9 cellular contexts compared by ENCODE assay signal in the genomic region with DNA sequence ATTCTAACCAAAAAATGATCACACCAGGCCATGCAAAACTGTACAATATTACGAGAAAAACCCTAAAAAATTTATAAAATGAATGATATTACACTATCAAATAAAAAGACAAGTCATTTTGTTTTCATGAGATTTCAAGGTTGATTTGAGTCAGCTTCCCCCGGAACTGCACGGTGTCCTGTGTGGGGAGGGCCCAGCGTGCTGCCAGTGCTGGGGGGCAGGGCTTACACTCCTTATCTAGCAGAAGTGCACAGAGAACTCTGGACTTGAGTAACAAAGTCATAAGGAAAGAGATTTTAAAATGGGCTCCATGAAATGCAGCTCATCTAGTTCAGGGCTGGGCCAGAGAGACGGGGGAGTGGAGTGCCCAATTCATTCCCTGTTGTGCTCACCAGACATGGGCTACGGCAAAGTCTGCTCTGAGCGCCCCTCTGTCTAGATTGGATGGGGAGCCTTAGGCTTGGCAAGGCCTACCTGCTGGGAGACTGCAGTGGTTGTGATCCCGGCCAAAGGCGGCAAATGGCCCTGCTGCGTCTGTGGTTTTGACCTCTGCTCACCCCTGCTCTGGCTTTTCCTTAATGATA. TPM values are rescaled to one million over a fixed set of nuclear protein-coding genes. Genes with fewer than 3 reads are reported as not detected.
A peak's percentile ranks its signal among the peaks of the same experiment; 100 is the strongest.
DNase-seq lines count a peak whose midpoint lies in the region; ATAC-seq, FAIRE-seq and TF ChIP-seq lines count a peak whose summit lies in the region.
"Had no signal": no experiment of that assay in that cellular context is flagged by ENCODE, and none has a peak within 500 bp of the region (broad histone marks: within the 10 kb centered on the region; RNA-seq: fewer than 3 reads in every experiment).

No MANE protein-coding gene starts in this region.

- H3K4me2 ChIP-seq in H1 (ENCODE audit: insufficient read depth in 1 of 2, low read depth in 2 of 2, low read length in 2 of 2), result no peak overlapping the region
- no peak overlapping the region for H3K4me2 ChIP-seq in PC-9
- H3K4me2 ChIP-seq: A549 had no signal

- no peaks in the 10 kb centered on the region for H3K79me1 ChIP-seq in H1 (ENCODE audit: low read depth, low read length)

- no peak overlapping the region for H4K5ac ChIP-seq in H1 (ENCODE audit: insufficient read length, low read depth, low read length)

- no TSS peak for BruUV-seq in PC-9 (replicated peaks; lab: Mats Ljungman, UMichigan)

- H3K4me1 ChIP-seq in H1 (replicated peaks in 1 of 4; ENCODE audit: control insufficient read depth in 3 of 4, insufficient read depth in 4 of 4, low read length in 3 of 4), result peaks cover 4 to 22% (median 10%) of the 10 kb centered on the region in 4 experiments
- H3K4me1 ChIP-seq in spleen, result peaks cover 7 to 46% (median 29%) of the 10 kb centered on the region in 6 donors
- H3K4me1 ChIP-seq in PC-9 (replicated peaks; ENCODE audit: insufficient read depth), result peaks cover 10% of the 10 kb centered on the region; the same call in 1 of the 2 replicates
- H3K4me1 ChIP-seq: A549 had no signal

- WGBS in H1 (ENCODE audit: extremely low coverage in 1 of 2, insufficient coverage in 1 of 2, insufficient read length in 1 of 2, insufficient replicate concordance in 2 of 2, low coverage in 1 of 2, low lambda C conversion rate in 2 of 2, missing lambda C conversion rate in 1 of 2), 2 experiments, result 84% methylated on average over 10 of the region's 10 CpGs; no CpG with 5 or more reads in 1 of the 2 experiments
- 42 to 61% (median 53%) methylated on average over 10 of the region's 10 CpGs for WGBS in spleen, 5 donors

- H4K20me1 ChIP-seq in H1 (replicated peaks in 1 of 2; ENCODE audit: control insufficient read depth in 1 of 2, insufficient read depth in 2 of 2, low read length in 2 of 2) (peaks cover 0 to 2% of the 10 kb centered on the region in 2 experiments), PC-9 (ENCODE audit: insufficient read depth) (no peaks in the 10 kb centered on the region)

- H3K56ac ChIP-seq in H1 (replicated peaks; ENCODE audit: insufficient read length, low read depth, low read length), result no peak overlapping the region

- H3K23me2 ChIP-seq in H1 (ENCODE audit: low read depth, low read length), result no peaks in the 10 kb centered on the region

- H2AK5ac ChIP-seq in H1 (ENCODE audit: low read depth, low read length), result no peak overlapping the region

- H3K23ac ChIP-seq in H1 (ENCODE audit: insufficient read length), result no peak overlapping the region

- no peak overlapping the region for H3K18ac ChIP-seq in H1 (ENCODE audit: extremely low read depth, low read length)

- no peak overlapping the region for H2BK12ac ChIP-seq in H1 (ENCODE audit: low read depth, low read length)

- H2AFZ ChIP-seq in H1 (ENCODE audit: low read length), result no peak overlapping the region
- H2AFZ ChIP-seq in PC-9, result no peak overlapping the region

- H4K8ac ChIP-seq in H1 (ENCODE audit: extremely low read depth, insufficient read depth, low read length), result peak overlapping the region; percentile 64; the same call in 1 of the 2 replicates

- no peak overlapping the region for H4K91ac ChIP-seq in H1 (replicated peaks; ENCODE audit: insufficient read length, low read length)

- no peak overlapping the region for H3K9ac ChIP-seq in H1 (replicated peaks in 1 of 4; ENCODE audit: extremely low read depth in 1 of 4, low read depth in 3 of 4, low read length in 3 of 4)

- TF ChIP-seq EP300 in H1 (IDR thresholded peaks at IDR 0.05; ENCODE audit: borderline replicate concordance in 1 of 2, low read depth in 2 of 2, low read length in 2 of 2), result no peak

- H3K4me3 ChIP-seq in H1 (ENCODE audit: extremely low read depth in 1 of 4, insufficient read depth in 2 of 4, low read depth in 3 of 4, low read length in 4 of 4) (no peak overlapping the region), spleen (no peak overlapping the region), PC-9 (no peak overlapping the region)
- H3K4me3 ChIP-seq: A549 had no signal

- H3K9me3 ChIP-seq in H1 (ENCODE audit: insufficient read depth in 2 of 2, low read depth in 1 of 2, low read length in 1 of 2), result no peaks in the 10 kb centered on the region
- no peaks in the 10 kb centered on the region for H3K9me3 ChIP-seq in spleen
- no peaks in the 10 kb centered on the region for H3K9me3 ChIP-seq in PC-9 (ENCODE audit: insufficient read depth, low read depth)
- H3K9me3 ChIP-seq: A549 had no signal

- POLR2A ChIA-PET in H1 (lab: Charles Lee; ENCODE audit: partially characterized antibody), result interaction anchor here (1.1 to 1.6 kb wide), 3 partner anchors 9 to 25 kb away, joined by 3 to 4 read pairs (median 3); no protein-coding TSS in a partner anchor
- POLR2A ChIA-PET in PC-9 (lab: Charles Lee; ENCODE audit: unreplicated experiment), result no interaction called here

- H3K9me2 ChIP-seq in PC-9 (ENCODE audit: insufficient read depth), result no peaks in the 10 kb centered on the region

- no peak for ATAC-seq in GM21737 (IDR thresholded peaks at IDR 0.05; ENCODE audit: unreplicated experiment)
- ATAC-seq: A549 had no signal

- H2BK20ac ChIP-seq in H1 (ENCODE audit: low read length), result no peak overlapping the region

- H3K27me3 ChIP-seq in H1 (replicated peaks in 1 of 4; ENCODE audit: control insufficient read depth in 3 of 4, extremely low read depth in 1 of 4, insufficient read depth in 3 of 4, low read length in 3 of 4) (no peaks in the 10 kb centered on the region), spleen (replicated peaks in 1 of 7) (no peaks in the 10 kb centered on the region), PC-9 (ENCODE audit: insufficient read depth, low read depth) (no peaks in the 10 kb centered on the region)

- H2BK15ac ChIP-seq in H1 (ENCODE audit: low read length), result no peak overlapping the region

- TF ChIP-seq CTCF in H1 (IDR thresholded peaks at IDR 0.05; ENCODE audit: control extremely low read depth in 1 of 3, insufficient read depth in 1 of 3, low read depth in 1 of 3, low read length in 3 of 3) (no peak), spleen (IDR thresholded peaks at IDR 0.05 in 8 of 11, conservative IDR thresholded peaks at IDR 0.05 in 3 of 11) (no peak), PC-9 (conservative IDR thresholded peaks at IDR 0.05) (no peak)

- H3K36me3 ChIP-seq in H1 (ENCODE audit: control insufficient read depth in 2 of 4, insufficient read depth in 4 of 4, low read length in 3 of 4) (peaks cover 0 to 9% (median 5%) of the 10 kb centered on the region in 4 experiments; a peak in 5 of 8 replicates), spleen (peaks cover 0 to 50% (median 22%) of the 10 kb centered on the region in 6 donors), PC-9 (ENCODE audit: low read depth) (no peaks in the 10 kb centered on the region)

- H3K79me2 ChIP-seq in H1 (ENCODE audit: control insufficient read depth in 1 of 2, insufficient read depth in 2 of 2, low read length in 2 of 2) (no peaks in the 10 kb centered on the region), PC-9 (ENCODE audit: low read depth) (no peaks in the 10 kb centered on the region)

- intact Hi-C loops in spleen (cut with DNase I; ENCODE audit: low total_unique reads) (no loop called here), PC-9 (cut with micrococcal nuclease; ENCODE audit: unreplicated experiment) (no loop called here)

- no peak overlapping the region for H2BK120ac ChIP-seq in H1 (replicated peaks; ENCODE audit: low read depth, low read length)

- TF ChIP-seq RAD21 in H1 (IDR thresholded peaks at IDR 0.05 in 1 of 2, conservative IDR thresholded peaks at IDR 0.05 in 1 of 2; ENCODE audit: low read depth in 2 of 2, low read length in 2 of 2), result no peak

- H2BK5ac ChIP-seq in H1 (ENCODE audit: low read depth, low read length), result no peak overlapping the region

- H3K27ac ChIP-seq in H1 (ENCODE audit: low read depth, low read length), result no peak overlapping the region
- H3K27ac ChIP-seq in spleen, result peak overlapping the region in 7 of 8 donors; percentile 56 to 84 (median 74)
- no peak overlapping the region for H3K27ac ChIP-seq in PC-9
- H3K27ac ChIP-seq: A549 had no signal

- no peak overlapping the region for H3K4ac ChIP-seq in H1 (replicated peaks; ENCODE audit: insufficient read length, low read depth, low read length)

- DNase-seq in activated gamma-delta T cell treated with Interleukin-2 at 50 U/mL for 16 hours, result peak; percentile 40
- no peak for DNase-seq in activated gamma-delta T cell (lab: John Stamatoyannopoulos, UW)
- peak in 3 of 4 experiments; percentile 27 to 44 (median 37) for DNase-seq in activated CD4-positive, CD25-positive, alpha-beta regulatory T cell (lab: John Stamatoyannopoulos, UW)
- no peak for DNase-seq in H1 (ENCODE audit: low read depth in 1 of 2, low spot score in 2 of 2)
- DNase-seq in spleen, result peak; percentile 88
- no peak for DNase-seq in PC-9
- no peak for DNase-seq in nucleus accumbens (lab: John Stamatoyannopoulos, UW)

- CTCF ChIA-PET in H1 (lab: Charles Lee; ENCODE audit: partially characterized antibody) (interaction anchor here (0.6 kb wide), 2 partner anchors 151 to 444 kb away, joined by 3 read pairs; no protein-coding TSS in a partner anchor), PC-9 (lab: Charles Lee) (no interaction called here)

- TF ChIP-seq POLR2A in H1 (IDR thresholded peaks at IDR 0.05; ENCODE audit: control extremely low read depth in 1 of 2, low read depth in 2 of 2, low read length in 2 of 2), result no peak
- no peak for TF ChIP-seq POLR2A in spleen (IDR thresholded peaks at IDR 0.05)

- peaks cover 16% of the 10 kb centered on the region; the same call in 1 of the 2 replicates for H3F3A ChIP-seq in PC-9 (ENCODE audit: insufficient read depth, low read depth)

- no peak overlapping the region for H3K14ac ChIP-seq in H1 (ENCODE audit: insufficient read length)

- no peak for FAIRE-seq in H1 (lab: Jason Lieb, UNC)
- FAIRE-seq: A549 had no signal

TF ChIP-seq in H1, 55 proteins besides CTCF, POLR2A, EP300 and RAD21 (continues in another document):
- no peak for TF ChIP-seq POLR2AphosphoS5 (IDR thresholded peaks at IDR 0.05; ENCODE audit: low read depth, low read length)
- no peak for TF ChIP-seq HDAC6 (IDR thresholded peaks at IDR 0.05; ENCODE audit: low read depth, low read length)

RNA-seq across cellular contexts. Expression of a gene that starts 50.1 kb away (rescaled TPM):
- 38.9 and 39.0 TPM in 2 replicates for total RNA-seq in H1 (2021; fragmentation: NEBNext Ultra II Directional; extraction: Animal tissue kit (Norgen Biotek cat#: 25700))
- polyA plus RNA-seq in H1 (2011; rRNA removed) (28.5 and 40.2 TPM in 2 replicates), spleen (10 to 100 TPM; 44.9 to 59.4 (median 52.4) TPM)
- polyA plus RNA-seq in H1 (2011; cell fraction: cytosol; rRNA removed), result 38.6 TPM
- 61.2 TPM for polyA plus RNA-seq in H1 (2011; cell fraction: nucleus; rRNA removed)
- 27.1 to 32.5 TPM (median 31.3 TPM) in 4 replicates for polyA plus RNA-seq in H1 (2012, experiment 1 of 2)
- 35.2 TPM for polyA plus RNA-seq in H1 (2012, experiment 2 of 2)
- polyA plus RNA-seq in H1 (2013, experiment 1 of 2), result 17.0 TPM
- 17.1 TPM for polyA plus RNA-seq in H1 (2013, experiment 2 of 2)
- polyA minus RNA-seq in H1 (2011; rRNA and poly(A)+ RNA removed), result 19.0 and 25.9 TPM in 2 replicates
- polyA minus RNA-seq in H1 (2011; cell fraction: cytosol; rRNA and poly(A)+ RNA removed), result 16.7 TPM
- 16.0 TPM for polyA minus RNA-seq in H1 (2011; cell fraction: nucleus; rRNA and poly(A)+ RNA removed)
- total RNA-seq in spleen (10 to 100 TPM; 31.0 to 44.7 (median 38.1) TPM), PC-9 (2021) (32.9 and 37.9 TPM in 2 replicates)

Comparison
In these comparisons a context has a peak if more than half of its experiments do, and no peak if none do; other contexts are left out.
1. DNase-seq: peak in activated gamma-delta T cell treated with Interleukin-2 at 50 U/mL for 16 hours (single experiment), activated CD4-positive, CD25-positive, alpha-beta regulatory T cell (3 of 4) and spleen (single experiment); none in activated gamma-delta T cell (single experiment), H1 (0 of 2), PC-9 (0 of 2) and nucleus accumbens (0 of 56).
2. H3K27ac ChIP-seq: peak in spleen (7 of 8); none in H1 (single experiment) and PC-9 (single experiment).